21 cellular contexts compared by ENCODE assay signal in genomic region chr4:6172093-6172926, GRCh38. TPM values are rescaled to one million over a fixed set of nuclear protein-coding genes. Genes with fewer than 3 reads are reported as not detected.
A peak's percentile ranks its signal among the peaks of the same experiment; 100 is the strongest.
DNase-seq lines count a peak whose midpoint lies in the region; ATAC-seq, FAIRE-seq and TF ChIP-seq lines count a peak whose summit lies in the region.
"Had no signal": no experiment of that assay in that cellular context is flagged by ENCODE, and none has a peak within 500 bp of the region (broad histone marks: within the 10 kb centered on the region; RNA-seq: fewer than 3 reads in every experiment).

No MANE protein-coding gene starts in this region.

- no peaks in the 10 kb centered on the region for H3K36me3 Mint-ChIP-seq in CD4-positive, alpha-beta T cell (ENCODE audit: low read depth)
- peaks cover 62% of the 10 kb centered on the region for H3K36me3 Mint-ChIP-seq in T-helper 2 cell treated with Interferon-gamma antibody and Interleukin-4, amounts not matched to agents 5 μg/mL and 100 μg/mL, for 36 hours (ENCODE audit: low read depth)
- H3K36me3 Mint-ChIP-seq: activated naive CD4-positive, alpha-beta T cell treated with anti-CD3 and anti-CD28 coated beads, Interleukin-2, amount 50 U/mL, for 24 hours had no signal

- no peak overlapping the region for H3K4me2 ChIP-seq in mesendoderm (ENCODE audit: low read length)

- H3K4ac ChIP-seq in mesendoderm (ENCODE audit: low read depth, low read length) = peak overlapping the region; percentile 41

- no peaks in the 10 kb centered on the region for H3K27me3 ChIP-seq in CD4-positive, alpha-beta T cell (ENCODE audit: control insufficient read depth, insufficient read depth, low read length)
- no peaks in the 10 kb centered on the region for H3K27me3 ChIP-seq in mesendoderm (ENCODE audit: insufficient read depth, low read length, poor library complexity)

- H3K27ac ChIP-seq in CD4-positive, alpha-beta T cell (ENCODE audit: low read depth, low read length) = no peak overlapping the region
- H3K27ac ChIP-seq in mesendoderm (ENCODE audit: low read depth, low read length) (no peak overlapping the region), RWPE1 (no peak overlapping the region)

- peaks cover 7% of the 10 kb centered on the region for H3K79me1 ChIP-seq in mesendoderm (ENCODE audit: low read length)

- H3K4me3 ChIP-seq in mesendoderm (ENCODE audit: low read length) = no peak overlapping the region
- H3K4me3 ChIP-seq: skin epidermis had no signal

- H2BK120ac ChIP-seq in mesendoderm (ENCODE audit: low read depth, low read length) = no peak overlapping the region

- no peaks in the 10 kb centered on the region for H3K79me2 ChIP-seq in mesendoderm (ENCODE audit: control insufficient read depth, insufficient read depth, low read length)

- peak overlapping the region; percentile 75 for H3K56ac ChIP-seq in mesendoderm (ENCODE audit: low read length)

- H3K9ac ChIP-seq in mesendoderm (ENCODE audit: low read length) = no peak overlapping the region

- peaks cover 5% of the 10 kb centered on the region for H3K27me3 Mint-ChIP-seq in CD4-positive, alpha-beta T cell
- no peaks in the 10 kb centered on the region for H3K27me3 Mint-ChIP-seq in T-helper 2 cell treated with Interferon-gamma antibody and Interleukin-4, amounts not matched to agents 5 μg/mL and 100 μg/mL, for 36 hours (ENCODE audit: low read depth)
- H3K27me3 Mint-ChIP-seq: activated naive CD4-positive, alpha-beta T cell treated with anti-CD3 and anti-CD28 coated beads, Interleukin-2, amount 50 U/mL, for 24 hours had no signal

- peaks cover 5% of the 10 kb centered on the region for H3K9me3 Mint-ChIP-seq in CD4-positive, alpha-beta T cell
- H3K9me3 Mint-ChIP-seq in T-helper 2 cell treated with Interferon-gamma antibody and Interleukin-4, amounts not matched to agents 5 μg/mL and 100 μg/mL, for 36 hours = peaks cover 8% of the 10 kb centered on the region
- H3K9me3 Mint-ChIP-seq: activated naive CD4-positive, alpha-beta T cell treated with anti-CD3 and anti-CD28 coated beads, Interleukin-2, amount 50 U/mL, for 24 hours had no signal

- no peak overlapping the region for H3K4me3 Mint-ChIP-seq in CD4-positive, alpha-beta T cell
- peak overlapping the region; percentile 59 for H3K4me3 Mint-ChIP-seq in T-helper 2 cell treated with Interferon-gamma antibody and Interleukin-4, amounts not matched to agents 5 μg/mL and 100 μg/mL, for 36 hours
- H3K4me3 Mint-ChIP-seq: activated naive CD4-positive, alpha-beta T cell treated with anti-CD3 and anti-CD28 coated beads, Interleukin-2, amount 50 U/mL, for 24 hours; HFFc6; naive thymus-derived CD8-positive, alpha-beta T cell had no signal

- ATAC-seq in activated CD4-positive, CD25-positive, alpha-beta regulatory T cell treated with anti-CD3 and anti-CD28 coated beads, Interleukin-2, amount 50 U/mL, for 24 hours = peak; percentile 56 to 71
- peak; percentile 57 for ATAC-seq in CD4-positive, alpha-beta T cell (ENCODE audit: poor library complexity)
- no peak for ATAC-seq in HG03135 (IDR thresholded peaks at IDR 0.05; ENCODE audit: unreplicated experiment)
- ATAC-seq: naive thymus-derived CD8-positive, alpha-beta T cell had no signal

- FAIRE-seq in RCC 7860 (lab: Jason Lieb, UNC) = no peak
- FAIRE-seq: colon, HTR-8/SVneo, islet of Langerhans had no signal

- H3K27ac Mint-ChIP-seq in CD4-positive, alpha-beta T cell = peak overlapping the region; percentile 30
- H3K27ac Mint-ChIP-seq in T-helper 2 cell treated with Interferon-gamma antibody and Interleukin-4, amounts not matched to agents 5 μg/mL and 100 μg/mL, for 36 hours = peak overlapping the region; percentile 74
- H3K27ac Mint-ChIP-seq: activated naive CD4-positive, alpha-beta T cell treated with anti-CD3 and anti-CD28 coated beads, Interleukin-2, amount 50 U/mL, for 24 hours; HFFc6 had no signal

- TF ChIP-seq CTCF in CD4-positive, alpha-beta T cell (IDR thresholded peaks at IDR 0.05) = no peak
- no peak for TF ChIP-seq CTCF in RWPE1 (conservative IDR thresholded peaks at IDR 0.05; ENCODE audit: low read depth)

- H3K4me1 ChIP-seq in mesendoderm (ENCODE audit: control insufficient read depth, low read depth, low read length) = no peaks in the 10 kb centered on the region

- no peak overlapping the region for H3K23ac ChIP-seq in mesendoderm (ENCODE audit: low read length)

- no peak for DNase-seq in activated CD4-positive, CD25-positive, alpha-beta regulatory T cell (lab: John Stamatoyannopoulos, UW)
- peak in 1 of 10 experiments; percentile 13 for DNase-seq in CD4-positive, alpha-beta T cell
- no peak for DNase-seq in T-helper 2 cell treated with Interferon-gamma antibody and Interleukin-4, amounts not matched to agents 5 μg/mL and 100 μg/mL, for 36 hours (ENCODE audit: low spot score)
- DNase-seq in mesendoderm (no peak), RCC 7860 (ENCODE audit: low spot score) (no peak), RWPE1 (ENCODE audit: low spot score) (no peak)
- DNase-seq: 8988T; HFFc6; Kasumi-1; naive thymus-derived CD8-positive, alpha-beta T cell; NCI-H1105 treated with DMSO at 0.1 percent for 48 hours; NCI-H526 treated with DMSO at 0.1 percent for 48 hours; stimulated activated CD4-positive, alpha-beta T cell treated with anti-CD3 and anti-CD28 coated beads, Interleukin-2, amount 100 ng/mL, for 48 hours had no signal

- H3K9me3 ChIP-seq in CD4-positive, alpha-beta T cell (ENCODE audit: control insufficient read depth, low read length) = no peaks in the 10 kb centered on the region

- CTCF ChIA-PET in CD4-positive, alpha-beta T cell (lab: Charles Lee) = interaction anchor here (1.5 kb wide), 1 partner anchor 38 kb away, joined by 3 read pairs; no protein-coding TSS in a partner anchor
- CTCF ChIA-PET in RWPE1 (lab: Yijun Ruan, JAX) = no interaction called here

- intact Hi-C loops in CD4-positive, alpha-beta T cell (cut with DNase I, micrococcal nuclease) = no loop called here

- peak overlapping the region; percentile 53 for H2BK5ac ChIP-seq in mesendoderm (ENCODE audit: low read length)

- no peak overlapping the region for H2AK5ac ChIP-seq in mesendoderm (ENCODE audit: low read length)

- H4K5ac ChIP-seq in mesendoderm (ENCODE audit: low read length) = no peak overlapping the region

- no peak overlapping the region for H2BK15ac ChIP-seq in mesendoderm (replicated peaks; ENCODE audit: low read depth)

- H4K8ac ChIP-seq in mesendoderm (ENCODE audit: low read depth, low read length) = no peak overlapping the region

- peaks cover 10% of the 10 kb centered on the region for H3K4me1 Mint-ChIP-seq in CD4-positive, alpha-beta T cell (ENCODE audit: low read depth)
- peaks cover 35% of the 10 kb centered on the region for H3K4me1 Mint-ChIP-seq in T-helper 2 cell treated with Interferon-gamma antibody and Interleukin-4, amounts not matched to agents 5 μg/mL and 100 μg/mL, for 36 hours (ENCODE audit: low read depth)
- H3K4me1 Mint-ChIP-seq: activated naive CD4-positive, alpha-beta T cell treated with anti-CD3 and anti-CD28 coated beads, Interleukin-2, amount 50 U/mL, for 24 hours had no signal

- peak overlapping the region; percentile 4 for H3K18ac ChIP-seq in mesendoderm (ENCODE audit: low read length)

- POLR2A ChIA-PET in CD4-positive, alpha-beta T cell (lab: Charles Lee) = no interaction called here
- POLR2A ChIA-PET in RWPE1 (lab: Yijun Ruan, JAX; ENCODE audit: low non-redundant PET) = no interaction called here

- no CpG with 5 or more reads among the region's 9 CpGs for WGBS in mesendoderm (ENCODE audit: extremely low coverage, insufficient coverage, low lambda C conversion rate)

- no peaks in the 10 kb centered on the region for H3K36me3 ChIP-seq in mesendoderm (ENCODE audit: control insufficient read depth, insufficient read depth, low read length)

RNA-seq across cellular contexts. Expression of gene JAKMIP1, which starts 28.0 kb away (rescaled TPM):
- total RNA-seq in CD4-positive, alpha-beta T cell = 1 to 10 TPM; 2.0 to 2.1 TPM
- 3.5 TPM for polyA plus RNA-seq in mesendoderm (2013, experiment 1 of 2)
- 3.5 TPM for polyA plus RNA-seq in mesendoderm (2013, experiment 2 of 2)
- total RNA-seq: HFFc6 had no signal
- polyA plus RNA-seq: BJ had no signal
